Comparison of ENCODE assay signal across 1 cellular context in genomic region chr3:59098516-59098915, GRCh38. TPM values are rescaled to one million over a fixed set of nuclear protein-coding genes. Genes with fewer than 3 reads are reported as not detected.
"Had no signal": no experiment of that assay in that cellular context is flagged by ENCODE, and none has a peak within 500 bp of the region (broad histone marks: within the 10 kb centered on the region; RNA-seq: fewer than 3 reads in every experiment).

No MANE protein-coding gene starts in this region.

RNA-seq across cellular contexts. Expression of gene CFAP20DC, which starts 48.7 kb away (rescaled TPM):
- total RNA-seq: ascending aorta had no signal
